ENCODE assay signal across 19 cellular contexts in the genomic region with DNA sequence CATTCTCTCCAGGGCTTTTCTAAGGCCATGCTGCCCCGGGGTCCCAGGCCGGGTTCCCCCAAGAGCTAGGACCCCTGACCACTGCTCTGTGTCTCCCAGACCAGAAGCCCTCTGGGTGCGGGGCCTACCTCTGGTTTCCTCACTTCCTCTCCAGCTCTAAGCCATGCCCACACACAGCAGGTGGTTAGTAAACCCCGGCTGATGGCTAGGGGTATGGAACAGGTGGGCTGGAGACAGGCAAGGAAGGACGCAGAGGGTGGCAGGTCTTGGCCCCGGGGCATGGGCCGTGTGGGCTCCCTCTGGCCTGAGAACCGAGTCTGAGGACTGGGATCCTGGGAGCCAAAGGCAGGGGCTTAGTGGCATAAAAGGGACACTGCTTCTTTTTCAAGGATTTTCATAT. TPM values are rescaled to one million over a fixed set of nuclear protein-coding genes. Genes with fewer than 3 reads are reported as not detected.
DNase-seq lines count a peak whose midpoint lies in the region; ATAC-seq and TF ChIP-seq lines count a peak whose summit lies in the region.
"Had no signal": no experiment of that assay in that cellular context is flagged by ENCODE, and none has a peak within 500 bp of the region (broad histone marks: within the 10 kb centered on the region; RNA-seq: fewer than 3 reads in every experiment).

No MANE protein-coding gene starts in this region.

- ATAC-seq in Panc1 (no peak; the same call in 1 of the 2 replicates), HG02885 (IDR thresholded peaks at IDR 0.05; ENCODE audit: poor library complexity, unreplicated experiment) (no peak)

- in situ Hi-C loops in Panc1 (cut with HindIII; ENCODE audit: low pct_unique_long_range_greater_than_20kb, low sequenced_read_pairs) = no loop called here

- no peaks in the 10 kb centered on the region for H3K36me3 ChIP-seq in Panc1 (ENCODE audit: control insufficient read depth, insufficient read depth, low read length)
- H3K36me3 ChIP-seq: SJCRH30 had no signal

- intact Hi-C loops in Panc1 (cut with micrococcal nuclease; ENCODE audit: unreplicated experiment) = loop anchor here (10.0 kb wide), 1 partner anchor 85 kb away; no protein-coding TSS in a partner anchor

- no TSS peak for BruUV-seq in Panc1 (replicated peaks; lab: Mats Ljungman, UMichigan)

- H3K4me3 ChIP-seq in Panc1 (ENCODE audit: low read depth in 2 of 2, low read length in 2 of 2) = no peak overlapping the region
- H3K4me3 ChIP-seq: SJCRH30 had no signal

- POLR2A ChIA-PET in Panc1 (lab: Charles Lee) = no interaction called here

- H3K4me1 ChIP-seq in Panc1 (ENCODE audit: control insufficient read depth, insufficient read depth, low read length) = peaks cover 100% of the 10 kb centered on the region
- H3K4me1 ChIP-seq: SJCRH30 had no signal

- DNase-seq in NCI-H146 (lab: John Stamatoyannopoulos, UW) = peak; percentile 28
- DNase-seq in NCI-H146 treated with DMSO at 0.1 percent for 48 hours (lab: John Stamatoyannopoulos, UW; ENCODE audit: unreplicated experiment) = no peak
- DNase-seq in Panc1 (ENCODE audit: low read depth, low spot score) = no peak
- DNase-seq in caudate nucleus (lab: John Stamatoyannopoulos, UW) = no peak
- DNase-seq in substantia nigra (lab: John Stamatoyannopoulos, UW) = no peak
- DNase-seq in GOT3 (lab: John Stamatoyannopoulos, UW) = no peak
- DNase-seq in CD1c-positive myeloid dendritic cell (ENCODE audit: extremely low spot score) = no peak
- DNase-seq: Calu3; CD4-positive, alpha-beta memory T cell; HFFc6; NCI-H1436; NCI-H2029 treated with DMSO at 0.1 percent for 48 hours; NCI-H446 treated with DMSO at 0.1 percent for 48 hours; NCI-H748 treated with DMSO at 0.1 percent for 48 hours; NK-92 treated with Interleukin-12 subunit alpha and Interleukin-12 subunit beta, amount 100 ng/mL, for 24 hours had no signal

- H3K9me3 ChIP-seq in Panc1 (ENCODE audit: control insufficient read depth, insufficient read depth, low read depth, low read length) = no peaks in the 10 kb centered on the region
- H3K9me3 ChIP-seq: SJCRH30 had no signal

- H3K27me3 ChIP-seq in Panc1 (ENCODE audit: control insufficient read depth, insufficient read depth, low read length) = no peaks in the 10 kb centered on the region

- no peak for TF ChIP-seq CTCF in Panc1 (IDR thresholded peaks at IDR 0.05)

- H3K27ac ChIP-seq in Panc1 (ENCODE audit: low read length) = peak overlapping the region; percentile 95
- peak overlapping the region; percentile 6 for H3K27ac ChIP-seq in caudate nucleus (ENCODE audit: low read depth, low read length)
- H3K27ac ChIP-seq in substantia nigra (ENCODE audit: low read depth, low read length, poor library complexity, severe bottlenecking) = peak overlapping the region; percentile 86
- H3K27ac ChIP-seq: SJCRH30 had no signal

- CTCF ChIA-PET in Panc1 (lab: Charles Lee) = interaction anchor here (1.1 kb wide), 1 partner anchor 10 kb away, joined by 4 read pairs; no protein-coding TSS in a partner anchor

RNA-seq across cellular contexts. Expression of a gene that starts 15.9 kb away (rescaled TPM):
- total RNA-seq in Panc1 (2021; ENCODE audit: unreplicated experiment) = 41.2 TPM
- 69.7 TPM for polyA plus RNA-seq in Panc1 (2012; ENCODE audit: insufficient read length)
- total RNA-seq: A172, M059J had no signal

RNA-seq across cellular contexts. Expression of a gene that starts 47.8 kb away (rescaled TPM):
- 49.8 TPM for total RNA-seq in Panc1 (2021; ENCODE audit: unreplicated experiment)
- polyA plus RNA-seq in Panc1 (2012; ENCODE audit: insufficient read length) = 69.0 TPM

Comparison
In these comparisons a context has a peak if more than half of its experiments do, and no peak if none do; other contexts are left out.
1. H3K27ac ChIP-seq: peak in every context shown above with its lines; median percentile 95 in Panc1; 86 in substantia nigra; 6 in caudate nucleus.